ENCODE assay signal across 31 cellular contexts in the genomic region with DNA sequence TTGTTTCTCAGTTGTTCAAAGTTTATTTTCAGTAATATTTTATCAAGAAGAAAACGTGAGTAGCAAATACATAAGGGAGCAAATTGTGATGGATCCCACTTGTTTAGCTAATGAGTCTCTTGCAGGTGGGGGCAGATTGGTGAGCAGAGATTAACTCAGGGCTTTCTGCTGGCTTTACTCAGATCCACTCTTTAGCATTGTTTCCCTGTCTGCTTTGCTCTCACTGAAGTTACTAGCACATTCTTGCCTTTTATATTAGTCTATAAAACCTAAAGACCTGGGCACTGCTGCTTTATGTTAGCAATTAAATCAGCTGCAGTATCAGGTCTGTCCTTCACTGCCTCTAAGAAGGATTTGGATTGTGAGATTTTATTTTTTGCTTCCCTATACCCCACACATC.
"Had no signal": no experiment of that assay in that cellular context is flagged by ENCODE, and none has a peak within 500 bp of the region (broad histone marks: within the 10 kb centered on the region; RNA-seq: fewer than 3 reads in every experiment).

No MANE protein-coding gene starts in this region.

- H3K27ac ChIP-seq: ascending aorta, breast epithelium, cardiac muscle cell, colonic mucosa, dorsolateral prefrontal cortex, heart left ventricle had no signal

- H3K9me3 ChIP-seq: ascending aorta, breast epithelium, colonic mucosa, heart left ventricle had no signal

- H3K4me3 ChIP-seq: ascending aorta, breast epithelium, cardiac muscle cell, colonic mucosa, dorsolateral prefrontal cortex, heart left ventricle had no signal

- ATAC-seq: activated naive CD4-positive, alpha-beta T cell treated with anti-CD3 and anti-CD28 coated beads, Interleukin-2, amount 50 U/mL, for 72 hours; activated T-cell treated with anti-CD3 and anti-CD28 coated beads, Interleukin-2, amount 50 U/mL, for 72 hours; esophagus mucosa; heart left ventricle; T-helper 17 cell; WTC11 had no signal

- H3K36me3 ChIP-seq: breast epithelium, cardiac muscle cell, colonic mucosa, heart left ventricle had no signal

- H3K27me3 ChIP-seq: ascending aorta, breast epithelium, cardiac muscle cell, colonic mucosa, heart left ventricle had no signal

- H3K4me1 ChIP-seq: breast epithelium, colonic mucosa had no signal

- DNase-seq: activated CD4-positive, alpha-beta memory T cell treated with anti-CD3 and anti-CD28 coated beads, Interleukin-2, amount 10 ng/mL, durations not matched to agents 7 days and 5 days; activated CD4-positive, alpha-beta T cell treated with anti-CD3 and anti-CD28 coated beads for 1 hour; activated CD4-positive, alpha-beta T cell treated with anti-CD3 and anti-CD28 coated beads for 4 hours; activated CD4-positive, alpha-beta T cell treated with anti-CD3 and anti-CD28 coated beads, Interleukin-2, amount 10 ng/mL, durations not matched to agents 7 days and 5 days; activated CD4-positive, alpha-beta T cell treated with anti-CD3 and anti-CD28 coated beads, Interleukin-2, amount 50 U/mL, for 4 hours; activated CD8-positive, alpha-beta memory T cell treated with anti-CD3 and anti-CD28 coated beads, Interleukin-2, amount 50 U/mL, for 48 hours; activated gamma-delta T cell; activated naive CD4-positive, alpha-beta T cell; activated naive CD4-positive, alpha-beta T cell treated with anti-CD3 and anti-CD28 coated beads, Interleukin-2, amount 10 ng/mL, durations not matched to agents 7 days and 5 days; activated naive CD8-positive, alpha-beta T cell treated with anti-CD3 and anti-CD28 coated beads, Interleukin-2, amount 10 ng/mL, durations not matched to agents 7 days and 5 days; activated T-cell treated with anti-CD3 and anti-CD28 coated beads for 4 hours; activated T-cell treated with anti-CD3 and anti-CD28 coated beads, Interleukin-2, amount 50 U/mL, for 24 hours; activated T-cell treated with anti-CD3 and anti-CD28 coated beads, Interleukin-2, amount 50 U/mL, for 72 hours; central memory CD4-positive, alpha-beta T cell; cerebellar nuclear complex; colonic mucosa; dorsolateral prefrontal cortex; effector memory CD4-positive, alpha-beta T cell; endodermal cell; foreskin fibroblast; glutamatergic neuron; heart left ventricle; T-helper 1 cell; T-helper 17 cell; T1000 had no signal
